In genomic region chr11:88399171-88399570, GRCh38 we compare ENCODE assay signal across 20 cellular contexts.
DNase-seq lines count a peak whose midpoint lies in the region; ATAC-seq, FAIRE-seq and TF ChIP-seq lines count a peak whose summit lies in the region.
"Had no signal": no experiment of that assay in that cellular context is flagged by ENCODE, and none has a peak within 500 bp of the region (broad histone marks: within the 10 kb centered on the region; RNA-seq: fewer than 3 reads in every experiment).

No MANE protein-coding gene starts in this region.

- FAIRE-seq in urothelium cell line (lab: Jason Lieb, UNC) = no peak
- FAIRE-seq: A204.1, G401.6, GM18507, HTR-8/SVneo had no signal

- H3K4me1 ChIP-seq in left ventricle myocardium inferior (peaks cover 14% of the 10 kb centered on the region), heart right ventricle (peaks cover 0 to 35% (median 0%) of the 10 kb centered on the region in 9 donors), PC-9 (replicated peaks; ENCODE audit: insufficient read depth) (peaks cover 55% of the 10 kb centered on the region)

- no TSS peak for BruUV-seq in PC-9 (replicated peaks; lab: Mats Ljungman, UMichigan)

- no peak for ATAC-seq in heart right ventricle
- no peak for ATAC-seq in GM19023 (IDR thresholded peaks at IDR 0.05; ENCODE audit: unreplicated experiment)

- no peaks in the 10 kb centered on the region for H4K20me1 ChIP-seq in PC-9 (ENCODE audit: insufficient read depth)

- no peak overlapping the region for H3K4me3 ChIP-seq in left ventricle myocardium inferior
- no peak overlapping the region for H3K4me3 ChIP-seq in heart right ventricle
- H3K4me3 ChIP-seq in PC-9 = no peak overlapping the region
- H3K4me3 ChIP-seq: SK-N-MC had no signal

- H3K4me2 ChIP-seq in PC-9 = peak overlapping the region; percentile 39

- H3K9me3 ChIP-seq in left ventricle myocardium inferior (replicated peaks) = no peaks in the 10 kb centered on the region
- H3K9me3 ChIP-seq in heart right ventricle = no peaks in the 10 kb centered on the region
- peaks cover 6% of the 10 kb centered on the region for H3K9me3 ChIP-seq in PC-9 (ENCODE audit: insufficient read depth, low read depth)

- DNase-seq in left ventricle myocardium inferior (no peak), heart right ventricle (no peak), PC-9 (no peak), epithelial cell of prostate (ENCODE audit: low read depth, low spot score) (no peak), urothelium cell line (ENCODE audit: low spot score) (no peak), epidermal melanocyte (ENCODE audit: insufficient read length, low spot score) (no peak)
- no peak for DNase-seq in activated CD4-positive, CD25-positive, alpha-beta regulatory T cell treated with anti-CD3 and anti-CD28 coated beads, Interleukin-2, amount 50 U/mL, for 72 hours
- DNase-seq: CD8-positive, alpha-beta memory T cell; NCI-H1694; NCI-H2081; NCI-H446; NCI-H526 treated with DMSO at 0.1 percent for 48 hours; RPMI8226; SHP77 treated with DMSO at 0.1 percent for 48 hours had no signal

- H3K27ac ChIP-seq in left ventricle myocardium inferior (replicated peaks) (peak overlapping the region; percentile 27), heart right ventricle (no peak overlapping the region), PC-9 (peak overlapping the region; percentile 80), epithelial cell of prostate (peak overlapping the region; percentile 62)
- H3K27ac ChIP-seq: SK-N-MC had no signal

- intact Hi-C loops in left ventricle myocardium inferior (cut with micrococcal nuclease) (no loop called here), heart right ventricle (cut with DNase I) (no loop called here), PC-9 (cut with micrococcal nuclease; ENCODE audit: unreplicated experiment) (no loop called here)

- CTCF ChIA-PET in PC-9 (lab: Charles Lee) = no interaction called here

- H3K36me3 ChIP-seq in left ventricle myocardium inferior (no peaks in the 10 kb centered on the region), heart right ventricle (no peaks in the 10 kb centered on the region), PC-9 (ENCODE audit: low read depth) (no peaks in the 10 kb centered on the region)

- H3K27me3 ChIP-seq in left ventricle myocardium inferior (ENCODE audit: low read depth) = no peaks in the 10 kb centered on the region
- no peaks in the 10 kb centered on the region for H3K27me3 ChIP-seq in heart right ventricle
- no peaks in the 10 kb centered on the region for H3K27me3 ChIP-seq in PC-9 (ENCODE audit: insufficient read depth, low read depth)

- no peak for TF ChIP-seq CTCF in left ventricle myocardium inferior (IDR thresholded peaks at IDR 0.05; ENCODE audit: borderline replicate concordance)
- TF ChIP-seq CTCF in heart right ventricle (IDR thresholded peaks at IDR 0.05) = no peak
- TF ChIP-seq CTCF in PC-9 (conservative IDR thresholded peaks at IDR 0.05) = no peak

- POLR2A ChIA-PET in PC-9 (lab: Charles Lee; ENCODE audit: unreplicated experiment) = no interaction called here

- H3F3A ChIP-seq in PC-9 (ENCODE audit: insufficient read depth, low read depth) = peaks cover 30% of the 10 kb centered on the region

- H2AFZ ChIP-seq in PC-9 = no peak overlapping the region

- no peaks in the 10 kb centered on the region for H3K79me2 ChIP-seq in PC-9 (ENCODE audit: low read depth)

- WGBS in heart right ventricle, 2 donors = 69% methylated on average over 1 of the region's 1 CpG

- no peaks in the 10 kb centered on the region; the same call in 1 of the 2 replicates for H3K9me2 ChIP-seq in PC-9 (ENCODE audit: insufficient read depth)

Comparison
In these comparisons a context has a peak if more than half of its experiments do, and no peak if none do; other contexts are left out.
1. H3K27ac ChIP-seq: peak in left ventricle myocardium inferior (single experiment), PC-9 (single experiment) and epithelial cell of prostate (single experiment); none in heart right ventricle (0 of 10).